Comparison of ENCODE assay signal across 9 cellular contexts in genomic region chr16:83019963-83020362, GRCh38.
"Had no signal": no experiment of that assay in that cellular context is flagged by ENCODE, and none has a peak within 500 bp of the region (broad histone marks: within the 10 kb centered on the region; RNA-seq: fewer than 3 reads in every experiment).

No MANE protein-coding gene starts in this region.

- ATAC-seq: GM23338 had no signal

- H3K27ac ChIP-seq: HL-60 had no signal

- FAIRE-seq: H1, H54 had no signal

- DNase-seq: H9, HCEC 1CT, HFFc6, IMR-90, KBM-7 had no signal

- H2AFZ ChIP-seq: GM23338 had no signal

- H3K4me3 ChIP-seq: GM23338 had no signal

- H3K4me2 ChIP-seq: GM23338 had no signal
